In genomic region chr3:184496933-184497332, GRCh38 we compare ENCODE assay signal across 18 cellular contexts.
A peak's percentile ranks its signal among the peaks of the same experiment; 100 is the strongest.
DNase-seq lines count a peak whose midpoint lies in the region; FAIRE-seq and TF ChIP-seq lines count a peak whose summit lies in the region.
"Had no signal": no experiment of that assay in that cellular context is flagged by ENCODE, and none has a peak within 500 bp of the region (broad histone marks: within the 10 kb centered on the region; RNA-seq: fewer than 3 reads in every experiment).

No MANE protein-coding gene starts in this region.

- H3K9me3 ChIP-seq in BLaER1 (no peaks in the 10 kb centered on the region), esophagus squamous epithelium (peaks cover 0 to 8% (median 2%) of the 10 kb centered on the region in 3 donors)

- H3K27ac ChIP-seq in BLaER1 (no peak overlapping the region), esophagus squamous epithelium (no peak overlapping the region)

- H3K9me3 Mint-ChIP-seq in CD14-positive monocyte: peaks cover 0 to 15% (median 2%) of the 10 kb centered on the region in 7 donors
- H3K9me3 Mint-ChIP-seq in T-helper 2 cell treated with Interferon-gamma antibody and Interleukin-4, amounts not matched to agents 5 μg/mL and 100 μg/mL, for 36 hours: no peaks in the 10 kb centered on the region
- H3K9me3 Mint-ChIP-seq: T-helper 1 cell treated with Interleukin-12 subunit alpha and Interleukin-12 subunit beta and Interleukin-4 antibody, amounts not matched to agents 30 μg/mL and 1 μg/mL, for 36 hours had no signal

- 47 to 71% methylated on average over 3 of the region's 3 CpGs for WGBS in esophagus squamous epithelium, 2 donors

- peak overlapping the region in 5 of 7 donors; percentile 22 to 76 (median 57) for H3K27ac Mint-ChIP-seq in CD14-positive monocyte
- H3K27ac Mint-ChIP-seq in T-helper 2 cell treated with Interferon-gamma antibody and Interleukin-4, amounts not matched to agents 5 μg/mL and 100 μg/mL, for 36 hours: no peak overlapping the region
- H3K27ac Mint-ChIP-seq: B cell; T-helper 1 cell treated with Interleukin-12 subunit alpha and Interleukin-12 subunit beta and Interleukin-4 antibody, amounts not matched to agents 30 μg/mL and 1 μg/mL, for 36 hours had no signal

- TF ChIP-seq CTCF in CD14-positive monocyte (IDR thresholded peaks at IDR 0.05) (no peak), bronchial epithelial cell (IDR thresholded peaks at IDR 0.05; ENCODE audit: insufficient read depth, low read length, severe bottlenecking) (no peak), esophagus squamous epithelium (IDR thresholded peaks at IDR 0.05) (no peak)

- H4K20me1 ChIP-seq in BLaER1: no peaks in the 10 kb centered on the region

- H3K4me3 ChIP-seq in BLaER1 (no peak overlapping the region), bronchial epithelial cell (ENCODE audit: low read depth, low read length) (no peak overlapping the region), esophagus squamous epithelium (no peak overlapping the region)

- intact Hi-C loops in CD14-positive monocyte (cut with micrococcal nuclease): no loop called here
- intact Hi-C loops in esophagus squamous epithelium (cut with DNase I): no loop called here

- no peak overlapping the region for H3K4me3 Mint-ChIP-seq in CD14-positive monocyte
- no peak overlapping the region for H3K4me3 Mint-ChIP-seq in T-helper 2 cell treated with Interferon-gamma antibody and Interleukin-4, amounts not matched to agents 5 μg/mL and 100 μg/mL, for 36 hours
- H3K4me3 Mint-ChIP-seq: B cell; T-helper 1 cell treated with Interleukin-12 subunit alpha and Interleukin-12 subunit beta and Interleukin-4 antibody, amounts not matched to agents 30 μg/mL and 1 μg/mL, for 36 hours had no signal

- H3K27me3 ChIP-seq in BLaER1: peaks cover 18% of the 10 kb centered on the region; the same call in 1 of the 2 replicates
- peaks cover 9% of the 10 kb centered on the region for H3K27me3 ChIP-seq in bronchial epithelial cell (ENCODE audit: control insufficient read depth, insufficient read depth, low read length)
- H3K27me3 ChIP-seq in esophagus squamous epithelium: peaks cover 0 to 71% (median 2%) of the 10 kb centered on the region in 4 donors

- no peaks in the 10 kb centered on the region for H3K36me3 Mint-ChIP-seq in CD14-positive monocyte
- H3K36me3 Mint-ChIP-seq in T-helper 2 cell treated with Interferon-gamma antibody and Interleukin-4, amounts not matched to agents 5 μg/mL and 100 μg/mL, for 36 hours (ENCODE audit: low read depth): no peaks in the 10 kb centered on the region

- H3K4me2 ChIP-seq in BLaER1: peak overlapping the region; percentile 49

- DNase-seq in CD14-positive monocyte (ENCODE audit: low spot score) (no peak), NCI-H2029 treated with DMSO at 0.1 percent for 48 hours (lab: John Stamatoyannopoulos, UW) (peak; percentile 51), bronchial epithelial cell (ENCODE audit: low read depth) (no peak), esophagus squamous epithelium (lab: John Stamatoyannopoulos, UW) (no peak), SIG-M5 (lab: John Stamatoyannopoulos, UW) (no peak)
- DNase-seq in activated CD8-positive, alpha-beta memory T cell treated with anti-CD3 and anti-CD28 coated beads for 24 hours: no peak
- no peak for DNase-seq in T-helper 2 cell treated with Interferon-gamma antibody and Interleukin-4, amounts not matched to agents 5 μg/mL and 100 μg/mL, for 36 hours (ENCODE audit: low spot score)
- DNase-seq: GF-D8, KBM-7, NCI-H1694, NCI-H2227 treated with DMSO at 0.1 percent for 48 hours, NCI-H82, Right ventricle myocardium superior had no signal

- no peak overlapping the region for H3K9ac ChIP-seq in BLaER1

- peak; percentile 13 for FAIRE-seq in bronchial epithelial cell (lab: Jason Lieb, UNC)
- FAIRE-seq: GM19239, H1 had no signal

- H3K4me1 ChIP-seq in BLaER1 (peaks cover 12% of the 10 kb centered on the region), esophagus squamous epithelium (peaks cover 5 to 42% (median 11%) of the 10 kb centered on the region in 3 donors)

- peaks cover 71% of the 10 kb centered on the region for H3K4me1 Mint-ChIP-seq in CD14-positive monocyte
- peaks cover 4% of the 10 kb centered on the region for H3K4me1 Mint-ChIP-seq in T-helper 2 cell treated with Interferon-gamma antibody and Interleukin-4, amounts not matched to agents 5 μg/mL and 100 μg/mL, for 36 hours (ENCODE audit: low read depth)

- no peak for TF ChIP-seq POLR2A in esophagus squamous epithelium (IDR thresholded peaks at IDR 0.05)

- peaks cover 0 to 8% (median 2%) of the 10 kb centered on the region in 3 donors for H3K27me3 Mint-ChIP-seq in CD14-positive monocyte (ENCODE audit: low read depth in 3 of 3)
- H3K27me3 Mint-ChIP-seq in T-helper 2 cell treated with Interferon-gamma antibody and Interleukin-4, amounts not matched to agents 5 μg/mL and 100 μg/mL, for 36 hours (ENCODE audit: low read depth): peaks cover 35% of the 10 kb centered on the region

- H3K36me3 ChIP-seq in BLaER1 (no peaks in the 10 kb centered on the region), bronchial epithelial cell (ENCODE audit: control insufficient read depth, insufficient read depth, low read length) (no peaks in the 10 kb centered on the region), esophagus squamous epithelium (no peaks in the 10 kb centered on the region)
